Comparison of ENCODE assay signal across 8 cellular contexts in the genomic region with DNA sequence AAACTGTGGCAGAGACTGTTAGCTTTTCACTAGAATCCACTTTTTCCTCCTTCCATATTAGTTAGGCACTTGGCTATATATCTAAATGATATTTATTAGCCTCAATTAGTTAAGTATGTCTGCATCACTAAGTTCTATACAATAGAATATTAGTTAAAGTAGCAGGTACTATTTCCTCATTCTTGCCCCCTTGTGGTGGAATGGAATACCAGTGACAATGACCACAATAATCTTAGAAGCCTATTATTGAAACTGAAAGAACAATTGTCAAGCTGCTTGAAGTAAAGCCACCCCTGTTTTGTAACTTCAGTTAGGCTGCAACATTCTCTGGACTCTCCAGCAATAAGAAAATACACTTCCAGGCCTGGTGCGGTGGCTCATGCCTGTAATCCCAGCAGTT.
DNase-seq lines count a peak whose midpoint lies in the region; ATAC-seq, FAIRE-seq and TF ChIP-seq lines count a peak whose summit lies in the region.

No MANE protein-coding gene starts in this region.

- no peak overlapping the region for H3K9ac ChIP-seq in kidney (ENCODE audit: low read length in 2 of 2)

- in situ Hi-C loops in Panc1 (cut with HindIII; ENCODE audit: low pct_unique_long_range_greater_than_20kb, low sequenced_read_pairs): no loop called here

- no peak for DNase-seq in Panc1 (ENCODE audit: low read depth, low spot score)
- DNase-seq in kidney: no peak
- DNase-seq in NCI-H510A (lab: John Stamatoyannopoulos, UW): no peak
- no peak for DNase-seq in NCI-H510A treated with DMSO at 0.1 percent for 48 hours (lab: John Stamatoyannopoulos, UW)
- no peak for DNase-seq in nucleus accumbens (lab: John Stamatoyannopoulos, UW)

- TF ChIP-seq CTCF in C4-2B (conservative IDR thresholded peaks at IDR 0.05): peak; percentile 54
- TF ChIP-seq CTCF in Panc1 (IDR thresholded peaks at IDR 0.05): peak; percentile 35; the same call in 1 of the 2 replicates
- peak; percentile 43 for TF ChIP-seq CTCF in kidney (IDR thresholded peaks at IDR 0.05; ENCODE audit: borderline replicate concordance, extremely low read depth, insufficient read depth)

- H3K27ac ChIP-seq in C4-2B (no peak overlapping the region), Panc1 (ENCODE audit: low read length) (no peak overlapping the region), kidney (ENCODE audit: low read depth in 2 of 2, low read length in 2 of 2) (no peak overlapping the region)

- POLR2A ChIA-PET in Panc1 (lab: Charles Lee): no interaction called here

- CTCF ChIA-PET in Panc1 (lab: Charles Lee): no interaction called here

- no peaks in the 10 kb centered on the region for H3K4me1 ChIP-seq in Panc1 (ENCODE audit: control insufficient read depth, insufficient read depth, low read length)
- no peaks in the 10 kb centered on the region for H3K4me1 ChIP-seq in kidney (ENCODE audit: control insufficient read depth in 1 of 2, insufficient read depth in 1 of 2, low read depth in 1 of 2, low read length in 2 of 2)

- H3K9me3 ChIP-seq in Panc1 (ENCODE audit: control insufficient read depth, insufficient read depth, low read depth, low read length) (no peaks in the 10 kb centered on the region), kidney (ENCODE audit: control insufficient read depth in 1 of 2, low read length in 2 of 2) (no peaks in the 10 kb centered on the region)

- ATAC-seq in GM18870 (IDR thresholded peaks at IDR 0.05; ENCODE audit: unreplicated experiment): peak; percentile 100
- ATAC-seq in HG02973 (IDR thresholded peaks at IDR 0.05; ENCODE audit: unreplicated experiment): peak; percentile 99
- no peak for ATAC-seq in Panc1

- BruUV-seq in Panc1 (replicated peaks; lab: Mats Ljungman, UMichigan): no TSS peak

- no peaks in the 10 kb centered on the region for H3K36me3 ChIP-seq in Panc1 (ENCODE audit: control insufficient read depth, insufficient read depth, low read length)
- no peaks in the 10 kb centered on the region for H3K36me3 ChIP-seq in kidney (ENCODE audit: control insufficient read depth in 1 of 2, insufficient read depth in 2 of 2, low read length in 2 of 2)

- H3K27me3 ChIP-seq in Panc1 (ENCODE audit: control insufficient read depth, insufficient read depth, low read length): no peaks in the 10 kb centered on the region

- intact Hi-C loops in Panc1 (cut with micrococcal nuclease; ENCODE audit: unreplicated experiment) (no loop called here), kidney (cut with DNase I) (no loop called here)

- FAIRE-seq in kidney (lab: Jason Lieb, UNC): peak; percentile 6

- H3K4me3 ChIP-seq in Panc1 (ENCODE audit: low read depth in 2 of 2, low read length in 2 of 2) (no peak overlapping the region), kidney (ENCODE audit: low read length in 2 of 2) (no peak overlapping the region)
